Comparison of ENCODE assay signal across 13 cellular contexts in genomic region chr1:150001415-150001814, GRCh38. TPM values are rescaled to one million over a fixed set of nuclear protein-coding genes. Genes with fewer than 3 reads are reported as not detected.
DNase-seq lines count a peak whose midpoint lies in the region; ATAC-seq and TF ChIP-seq lines count a peak whose summit lies in the region.
"Had no signal": no experiment of that assay in that cellular context is flagged by ENCODE, and none has a peak within 500 bp of the region (broad histone marks: within the 10 kb centered on the region; RNA-seq: fewer than 3 reads in every experiment).

No MANE protein-coding gene starts in this region.

- peaks cover 27% of the 10 kb centered on the region for H3K36me3 Mint-ChIP-seq in mesothelial cell of epicardium

- peak overlapping the region; percentile 92 for H3K27ac Mint-ChIP-seq in mesothelial cell of epicardium
- H3K27ac Mint-ChIP-seq: CD8-positive, alpha-beta T cell; stimulated activated naive B cell treated with anti-CD40 and anti-IgM and Interleukin-4, amounts not matched to agents 10 μg/mL and 1 μg/mL and 100 μg/mL, for 72 hours had no signal

- H3K9me3 ChIP-seq in tibial artery = no peaks in the 10 kb centered on the region
- H3K9me3 ChIP-seq in WERI-Rb-1 (ENCODE audit: severe bottlenecking) = no peaks in the 10 kb centered on the region
- H3K9me3 ChIP-seq: mucosa of descending colon had no signal

- no peak for ATAC-seq in GM18505 (IDR thresholded peaks at IDR 0.05; ENCODE audit: unreplicated experiment)
- ATAC-seq: CD8-positive, alpha-beta T cell; mucosa of descending colon; stimulated activated naive B cell treated with anti-CD40 and anti-IgM and Interleukin-4, amounts not matched to agents 10 μg/mL and 1 μg/mL and 100 μg/mL, for 72 hours had no signal

- H3K27ac ChIP-seq in tibial artery = peak overlapping the region; percentile 57 to 60
- H3K27ac ChIP-seq in WERI-Rb-1 = no peak overlapping the region

- no peak overlapping the region for H3K4me3 Mint-ChIP-seq in mesothelial cell of epicardium
- H3K4me3 Mint-ChIP-seq: CD8-positive, alpha-beta T cell; stimulated activated naive B cell treated with anti-CD40 and anti-IgM and Interleukin-4, amounts not matched to agents 10 μg/mL and 1 μg/mL and 100 μg/mL, for 72 hours had no signal

- DNase-seq in NCI-H226 = peak; percentile 65
- DNase-seq in choroid plexus epithelial cell (ENCODE audit: low read depth) = peak; percentile 26
- DNase-seq in mesothelial cell of epicardium (ENCODE audit: low spot score in 2 of 2, unreplicated experiment in 2 of 2) = no peak
- DNase-seq in tibial artery = no peak
- no peak for DNase-seq in WERI-Rb-1
- no peak for DNase-seq in MV-4-11 (lab: John Stamatoyannopoulos, UW)
- DNase-seq: activated naive CD4-positive, alpha-beta T cell; CD8-positive, alpha-beta T cell; mucosa of descending colon; NCI-H2081; stimulated activated CD4-positive, alpha-beta T cell treated with anti-CD3 and anti-CD28 coated beads, Interleukin-4, amount 100 ng/mL, for 24 hours; stimulated activated naive B cell treated with anti-CD40 and anti-IgM and Interleukin-4, amounts not matched to agents 10 μg/mL and 1 μg/mL and 100 μg/mL, for 72 hours had no signal

- no peaks in the 10 kb centered on the region for H3K27me3 Mint-ChIP-seq in mesothelial cell of epicardium (ENCODE audit: low read depth)

- no peak for TF ChIP-seq POLR2A in GM18505 (IDR thresholded peaks at IDR 0.05; ENCODE audit: borderline replicate concordance, extremely low read depth, insufficient read depth, insufficient read length)

- H3K9me3 Mint-ChIP-seq in mesothelial cell of epicardium = no peaks in the 10 kb centered on the region
- H3K9me3 Mint-ChIP-seq: CD8-positive, alpha-beta T cell; stimulated activated naive B cell treated with anti-CD40 and anti-IgM and Interleukin-4, amounts not matched to agents 10 μg/mL and 1 μg/mL and 100 μg/mL, for 72 hours had no signal

- H3K4me3 ChIP-seq in choroid plexus epithelial cell (ENCODE audit: low read depth, low read length) (no peak overlapping the region), tibial artery (no peak overlapping the region), WERI-Rb-1 (ENCODE audit: low read depth, low read length) (no peak overlapping the region)
- H3K4me3 ChIP-seq: mucosa of descending colon had no signal

- H3K36me3 ChIP-seq in tibial artery (peaks cover 0 to 19% (median 8%) of the 10 kb centered on the region in 3 donors), WERI-Rb-1 (peaks cover 56% of the 10 kb centered on the region)

- H3K27me3 ChIP-seq in tibial artery = no peaks in the 10 kb centered on the region
- H3K27me3 ChIP-seq in WERI-Rb-1 (ENCODE audit: insufficient read depth, low read depth, severe bottlenecking) = no peaks in the 10 kb centered on the region

- peaks cover 60% of the 10 kb centered on the region for H3K4me1 Mint-ChIP-seq in mesothelial cell of epicardium

- peaks cover 0 to 88% (median 53%) of the 10 kb centered on the region in 4 donors for H3K4me1 ChIP-seq in tibial artery

- intact Hi-C loops in tibial artery (cut with DNase I; ENCODE audit: low total_unique reads) = no loop called here

- TF ChIP-seq CTCF in choroid plexus epithelial cell (conservative IDR thresholded peaks at IDR 0.05; ENCODE audit: low read depth, low read length) (no peak), mesothelial cell of epicardium (IDR thresholded peaks at IDR 0.05; ENCODE audit: unreplicated experiment) (no peak), tibial artery (IDR thresholded peaks at IDR 0.05) (no peak), WERI-Rb-1 (IDR thresholded peaks at IDR 0.05; ENCODE audit: low read depth, low read length) (no peak)

RNA-seq across cellular contexts. Expression of gene OTUD7B, which starts 9.1 kb away (rescaled TPM):
- 48.5 to 50.7 TPM (median 48.9 TPM) in 3 replicates for total RNA-seq in mesothelial cell of epicardium

Comparison
In these comparisons a context has a peak if more than half of its experiments do, and no peak if none do; other contexts are left out.
1. DNase-seq: peak in NCI-H226 (single experiment) and choroid plexus epithelial cell (single experiment); none in mesothelial cell of epicardium (0 of 2), tibial artery (0 of 2), WERI-Rb-1 (single experiment) and MV-4-11 (single experiment).